19 cellular contexts compared by ENCODE assay signal in genomic region chr17:77299256-77300015, GRCh38.
DNase-seq lines count a peak whose midpoint lies in the region; ATAC-seq, FAIRE-seq and TF ChIP-seq lines count a peak whose summit lies in the region.
"Had no signal": no experiment of that assay in that cellular context is flagged by ENCODE, and none has a peak within 500 bp of the region (broad histone marks: within the 10 kb centered on the region; RNA-seq: fewer than 3 reads in every experiment).

No MANE protein-coding gene starts in this region.

- intact Hi-C loops in Panc1 (cut with micrococcal nuclease; ENCODE audit: unreplicated experiment) = no loop called here
- intact Hi-C loops in colonic mucosa (cut with DNase I) = no loop called here
- intact Hi-C loops in transverse colon (cut with DNase I; ENCODE audit: low total_unique reads) = no loop called here
- intact Hi-C loops in activated naive CD4-positive, alpha-beta T cell treated with anti-CD3 and anti-CD28 coated beads for 36 hours (cut with micrococcal nuclease) = no loop called here

- no TSS peak for BruUV-seq in Panc1 (replicated peaks; lab: Mats Ljungman, UMichigan)

- no peaks in the 10 kb centered on the region for H3K27me3 ChIP-seq in Panc1 (ENCODE audit: control insufficient read depth, insufficient read depth, low read length)
- H3K27me3 ChIP-seq in colonic mucosa = no peaks in the 10 kb centered on the region
- no peaks in the 10 kb centered on the region for H3K27me3 ChIP-seq in mesendoderm (ENCODE audit: insufficient read depth, low read length, poor library complexity)
- no peaks in the 10 kb centered on the region for H3K27me3 ChIP-seq in small intestine (ENCODE audit: control insufficient read depth in 2 of 2, insufficient read depth in 2 of 2, low read length in 2 of 2)
- no peaks in the 10 kb centered on the region for H3K27me3 ChIP-seq in transverse colon
- H3K27me3 ChIP-seq: Peyer's patch had no signal

- no peaks in the 10 kb centered on the region for H3K36me3 Mint-ChIP-seq in activated naive CD4-positive, alpha-beta T cell treated with anti-CD3 and anti-CD28 coated beads for 36 hours (ENCODE audit: low read depth)
- H3K36me3 Mint-ChIP-seq: CD14-positive monocyte had no signal

- H2AK5ac ChIP-seq in mesendoderm (ENCODE audit: low read length) = peak overlapping the region; percentile 34

- H3K79me2 ChIP-seq in mesendoderm (ENCODE audit: control insufficient read depth, insufficient read depth, low read length) = no peaks in the 10 kb centered on the region

- H3K4me3 Mint-ChIP-seq in activated naive CD4-positive, alpha-beta T cell treated with anti-CD3 and anti-CD28 coated beads for 36 hours = no peak overlapping the region
- H3K4me3 Mint-ChIP-seq: B cell, CD14-positive monocyte had no signal

- POLR2A ChIA-PET in Panc1 (lab: Charles Lee) = interaction anchor here (0.5 to 1.2 kb wide), 6 partner anchors 11 to 283 kb away, joined by 3 to 4 read pairs (median 4); no protein-coding TSS in a partner anchor

- no peak for ATAC-seq in Panc1
- ATAC-seq: Right ventricle myocardium inferior had no signal

- DNase-seq in Panc1 (ENCODE audit: low read depth, low spot score) = no peak
- no peak for DNase-seq in colonic mucosa
- no peak for DNase-seq in mesendoderm
- peak; percentile 29 for DNase-seq in small intestine
- DNase-seq in transverse colon = no peak
- no peak for DNase-seq in activated CD4-positive, alpha-beta T cell treated with anti-CD3 and anti-CD28 coated beads, Interleukin-2, amount 50 U/mL, for 1 hour
- no peak for DNase-seq in activated naive CD4-positive, alpha-beta T cell treated with anti-CD3 and anti-CD28 coated beads for 36 hours
- DNase-seq: GF-D8, KG1, NCI-H1092, NCI-H1436, NCI-H187 treated with DMSO at 0.1 percent for 48 hours, NCI-H510A treated with DMSO at 0.1 percent for 48 hours, NCI-H774 had no signal

- no peak overlapping the region for H3K27ac Mint-ChIP-seq in activated naive CD4-positive, alpha-beta T cell treated with anti-CD3 and anti-CD28 coated beads for 36 hours
- H3K27ac Mint-ChIP-seq: B cell, CD14-positive monocyte had no signal

- H3K9ac ChIP-seq in colonic mucosa (ENCODE audit: low read depth in 2 of 2, low read length in 2 of 2) = no peak overlapping the region
- H3K9ac ChIP-seq in mesendoderm (ENCODE audit: low read length) = no peak overlapping the region

- no peaks in the 10 kb centered on the region for H3K9me3 ChIP-seq in Panc1 (ENCODE audit: control insufficient read depth, insufficient read depth, low read depth, low read length)
- H3K9me3 ChIP-seq in colonic mucosa = no peaks in the 10 kb centered on the region
- no peaks in the 10 kb centered on the region for H3K9me3 ChIP-seq in small intestine (ENCODE audit: control insufficient read depth, low read depth)
- no peaks in the 10 kb centered on the region for H3K9me3 ChIP-seq in transverse colon
- H3K9me3 ChIP-seq: Peyer's patch had no signal

- H3K4me1 ChIP-seq in Panc1 (ENCODE audit: control insufficient read depth, insufficient read depth, low read length) (peaks cover 90% of the 10 kb centered on the region), colonic mucosa (no peaks in the 10 kb centered on the region), mesendoderm (ENCODE audit: control insufficient read depth, low read depth, low read length) (peaks cover 4% of the 10 kb centered on the region), small intestine (ENCODE audit: control insufficient read depth in 2 of 2, insufficient read depth in 1 of 2, low read depth in 1 of 2, low read length in 1 of 2) (peaks cover 0 to 2% of the 10 kb centered on the region in 2 donors), transverse colon (peaks cover 0 to 19% (median 2%) of the 10 kb centered on the region in 4 donors)

- peak overlapping the region; percentile 14 for H2BK5ac ChIP-seq in mesendoderm (ENCODE audit: low read length)

- no peak overlapping the region for H3K4me2 ChIP-seq in mesendoderm (ENCODE audit: low read length)

- WGBS in mesendoderm (ENCODE audit: extremely low coverage, insufficient coverage, low lambda C conversion rate) = no CpG with 5 or more reads among the region's 6 CpGs
- WGBS in small intestine, 3 donors = 89 to 95% (median 94%) methylated on average over 6 of the region's 6 CpGs
- 90 to 100% methylated on average over 1 to 6 of the region's 6 CpGs for WGBS in transverse colon (ENCODE audit: low coverage in 1 of 2), 2 donors

- H3K18ac ChIP-seq in mesendoderm (ENCODE audit: low read length) = no peak overlapping the region

- no peak for FAIRE-seq in small intestine (lab: Jason Lieb, UNC)
- FAIRE-seq: A204.1 had no signal

- H3K27ac ChIP-seq in Panc1 (ENCODE audit: low read length) = peak overlapping the region; percentile 74
- H3K27ac ChIP-seq in colonic mucosa = peak overlapping the region; percentile 4
- no peak overlapping the region for H3K27ac ChIP-seq in mesendoderm (ENCODE audit: low read depth, low read length)
- H3K27ac ChIP-seq in small intestine (ENCODE audit: low read depth in 1 of 2, low read length in 1 of 2) = peak overlapping the region in 1 of 2 donors; percentile 15
- peak overlapping the region in 1 of 4 donors; percentile 29 for H3K27ac ChIP-seq in transverse colon

- TF ChIP-seq CTCF in Panc1 (IDR thresholded peaks at IDR 0.05) (no peak), colonic mucosa (IDR thresholded peaks at IDR 0.05) (no peak), transverse colon (IDR thresholded peaks at IDR 0.05) (no peak)

- no peaks in the 10 kb centered on the region for H3K27me3 Mint-ChIP-seq in activated naive CD4-positive, alpha-beta T cell treated with anti-CD3 and anti-CD28 coated beads for 36 hours (ENCODE audit: low read depth)

- H3K4me1 Mint-ChIP-seq in activated naive CD4-positive, alpha-beta T cell treated with anti-CD3 and anti-CD28 coated beads for 36 hours (ENCODE audit: low read depth) = no peaks in the 10 kb centered on the region
- H3K4me1 Mint-ChIP-seq: B cell had no signal

- no peak overlapping the region for H3K56ac ChIP-seq in mesendoderm (ENCODE audit: low read length)

- H3K4me3 ChIP-seq in Panc1 (ENCODE audit: low read depth in 2 of 2, low read length in 2 of 2) (no peak overlapping the region), colonic mucosa (no peak overlapping the region), mesendoderm (ENCODE audit: low read length) (no peak overlapping the region), small intestine (ENCODE audit: low read depth in 1 of 2, low read length in 2 of 2) (no peak overlapping the region), transverse colon (no peak overlapping the region)
- H3K4me3 ChIP-seq: Peyer's patch had no signal

- H2BK15ac ChIP-seq in mesendoderm (replicated peaks; ENCODE audit: low read depth) = no peak overlapping the region

- H4K8ac ChIP-seq in mesendoderm (ENCODE audit: low read depth, low read length) = no peak overlapping the region

- TF ChIP-seq POLR2A in transverse colon (IDR thresholded peaks at IDR 0.05) = no peak

- CTCF ChIA-PET in Panc1 (lab: Charles Lee) = no interaction called here
- CTCF ChIA-PET in activated naive CD4-positive, alpha-beta T cell treated with anti-CD3 and anti-CD28 coated beads for 36 hours (lab: Charles Lee) = no interaction called here

- no peak overlapping the region for H2BK120ac ChIP-seq in mesendoderm (ENCODE audit: low read depth, low read length)

- no peak for TF ChIP-seq EP300 in transverse colon (IDR thresholded peaks at IDR 0.05; ENCODE audit: low read depth)

- H3K4ac ChIP-seq in mesendoderm (ENCODE audit: low read depth, low read length) = no peak overlapping the region

- H3K9me3 Mint-ChIP-seq in activated naive CD4-positive, alpha-beta T cell treated with anti-CD3 and anti-CD28 coated beads for 36 hours = no peaks in the 10 kb centered on the region

- H3K23ac ChIP-seq in mesendoderm (ENCODE audit: low read length) = no peak overlapping the region

- no peak overlapping the region for H4K5ac ChIP-seq in mesendoderm (ENCODE audit: low read length)

- H3K36me3 ChIP-seq in Panc1 (ENCODE audit: control insufficient read depth, insufficient read depth, low read length) (peaks cover 7% of the 10 kb centered on the region), colonic mucosa (no peaks in the 10 kb centered on the region), mesendoderm (ENCODE audit: control insufficient read depth, insufficient read depth, low read length) (no peaks in the 10 kb centered on the region), small intestine (ENCODE audit: control insufficient read depth in 2 of 2, insufficient read depth in 2 of 2, low read length in 2 of 2) (no peaks in the 10 kb centered on the region), transverse colon (no peaks in the 10 kb centered on the region)

- H3K79me1 ChIP-seq in mesendoderm (ENCODE audit: low read length) = peaks cover 5% of the 10 kb centered on the region

- in situ Hi-C loops in Panc1 (cut with HindIII; ENCODE audit: low pct_unique_long_range_greater_than_20kb, low sequenced_read_pairs) (no loop called here), transverse colon (cut with MboI; ENCODE audit: low pct_ligation_motif_present in 1 of 4, low pct_unique_long_range_greater_than_20kb in 1 of 4, low sequenced_read_pairs in 3 of 4) (no loop called here)
